32 cellular contexts compared by ENCODE assay signal in the genomic region with DNA sequence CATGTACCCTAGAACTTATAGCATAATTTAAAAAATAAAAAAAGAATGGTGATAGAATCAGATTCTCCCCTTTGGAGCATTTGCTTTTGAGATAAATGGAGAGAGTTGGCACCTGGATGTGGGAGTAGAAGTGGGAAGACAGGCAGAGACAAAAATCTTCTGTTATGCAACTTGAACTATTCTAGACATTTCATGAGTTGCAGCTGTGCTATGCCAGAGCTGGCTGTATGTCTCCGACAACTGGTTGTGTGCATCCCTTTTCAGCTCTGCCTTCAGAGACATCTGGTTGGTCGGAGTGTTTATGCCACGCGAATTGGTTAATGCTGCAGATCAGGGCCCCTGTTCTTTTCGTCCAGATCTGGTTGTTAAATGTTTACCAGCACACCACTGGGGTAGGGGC.
"Had no signal": no experiment of that assay in that cellular context is flagged by ENCODE, and none has a peak within 500 bp of the region (broad histone marks: within the 10 kb centered on the region; RNA-seq: fewer than 3 reads in every experiment).

No MANE protein-coding gene starts in this region.

- H3K4me1 Mint-ChIP-seq: activated CD4-positive, alpha-beta T cell treated with anti-CD3 and anti-CD28 coated beads for 36 hours; activated CD4-positive, alpha-beta T cell treated with anti-CD3 and anti-CD28 coated beads, Interleukin-2, amount 10 ng/mL, durations not matched to agents 24 days and 14 days; activated CD8-positive, alpha-beta memory T cell treated with anti-CD3 and anti-CD28 coated beads, Interleukin-2, amount 10 ng/mL, durations not matched to agents 7 days and 5 days; activated naive CD4-positive, alpha-beta T cell treated with anti-CD3 and anti-CD28 coated beads, Interleukin-2, amount 10 ng/mL, durations not matched to agents 7 days and 5 days; activated naive CD8-positive, alpha-beta T cell treated with anti-CD3 and anti-CD28 coated beads, Interleukin-2, amount 10 ng/mL, durations not matched to agents 7 days and 5 days; central memory CD8-positive, alpha-beta T cell; T-helper 17 cell had no signal

- H3K27me3 ChIP-seq: brain microvascular endothelial cell, esophagus muscularis mucosa, foreskin keratinocyte, gastrocnemius medialis, heart left ventricle had no signal

- H3K9me3 Mint-ChIP-seq: activated CD4-positive, alpha-beta memory T cell treated with anti-CD3 and anti-CD28 coated beads for 36 hours; activated CD4-positive, alpha-beta T cell treated with anti-CD3 and anti-CD28 coated beads, Interleukin-2, amount 10 ng/mL, durations not matched to agents 24 days and 14 days; activated naive CD4-positive, alpha-beta T cell treated with anti-CD3 and anti-CD28 coated beads, Interleukin-2, amount 10 ng/mL, durations not matched to agents 7 days and 5 days; activated naive CD8-positive, alpha-beta T cell treated with anti-CD3 and anti-CD28 coated beads, Interleukin-2, amount 10 ng/mL, durations not matched to agents 7 days and 5 days; activated T-helper 1 cell treated with anti-CD3 and anti-CD28 coated beads, Interleukin-12 subunit alpha, Interleukin-12 subunit beta, Interleukin-2, Interleukin-4 antibody, amounts not matched to agents 30 ng/mL and 10 ng/mL and 1 ng/mL, durations not matched to agents 14 hours and 24 hours and 36 hours; effector memory CD8-positive, alpha-beta T cell had no signal

- H3K27me3 Mint-ChIP-seq: activated CD4-positive, alpha-beta memory T cell treated with anti-CD3 and anti-CD28 coated beads for 36 hours; activated CD4-positive, alpha-beta T cell treated with anti-CD3 and anti-CD28 coated beads, Interleukin-2, amount 10 ng/mL, durations not matched to agents 24 days and 14 days; activated CD8-positive, alpha-beta memory T cell treated with anti-CD3 and anti-CD28 coated beads, Interleukin-2, amount 10 ng/mL, durations not matched to agents 7 days and 5 days; activated naive CD4-positive, alpha-beta T cell treated with anti-CD3 and anti-CD28 coated beads, Interleukin-2, amount 10 ng/mL, durations not matched to agents 7 days and 5 days; activated naive CD8-positive, alpha-beta T cell treated with anti-CD3 and anti-CD28 coated beads, Interleukin-2, amount 10 ng/mL, durations not matched to agents 7 days and 5 days; central memory CD8-positive, alpha-beta T cell; effector memory CD8-positive, alpha-beta T cell; T-helper 17 cell had no signal

- H3K4me1 ChIP-seq: esophagus muscularis mucosa, foreskin keratinocyte, gastrocnemius medialis, heart left ventricle had no signal

- H3K36me3 ChIP-seq: brain microvascular endothelial cell, esophagus muscularis mucosa, gastrocnemius medialis, heart left ventricle had no signal

- DNase-seq: activated CD4-positive, alpha-beta memory T cell treated with anti-CD3 and anti-CD28 coated beads for 36 hours; activated CD4-positive, alpha-beta T cell treated with anti-CD3 and anti-CD28 coated beads for 36 hours; activated CD4-positive, alpha-beta T cell treated with anti-CD3 and anti-CD28 coated beads, Interleukin-2, amount 10 ng/mL, durations not matched to agents 24 days and 14 days; activated CD4-positive, CD25-positive, alpha-beta regulatory T cell; activated CD4-positive, CD25-positive, alpha-beta regulatory T cell treated with anti-CD3 and anti-CD28 coated beads, Interleukin-2, amount 50 U/mL, for 72 hours; activated CD8-positive, alpha-beta memory T cell treated with anti-CD3 and anti-CD28 coated beads, Interleukin-2, amount 10 ng/mL, durations not matched to agents 7 days and 5 days; activated CD8-positive, alpha-beta memory T cell treated with anti-CD3 and anti-CD28 coated beads, Interleukin-2, amount 50 U/mL, for 4 hours; activated CD8-positive, alpha-beta T cell treated with anti-CD3 and anti-CD28 coated beads, Interleukin-2, amount 10 ng/mL, durations not matched to agents 7 days and 5 days; activated gamma-delta T cell; activated naive CD4-positive, alpha-beta T cell; activated naive CD4-positive, alpha-beta T cell treated with anti-CD3 and anti-CD28 coated beads, Interleukin-2, amount 10 ng/mL, durations not matched to agents 7 days and 5 days; activated naive CD8-positive, alpha-beta T cell treated with anti-CD3 and anti-CD28 coated beads, Interleukin-2, amount 10 ng/mL, durations not matched to agents 7 days and 5 days; activated T-cell treated with anti-CD3 and anti-CD28 coated beads, Interleukin-2, amount 50 U/mL, for 1 hour; activated T-cell treated with anti-CD3 and anti-CD28 coated beads, Interleukin-2, amount 50 U/mL, for 48 hours; amniotic stem cell; anterior cingulate cortex; brain microvascular endothelial cell; cortex of kidney; dermis blood vessel endothelial cell; effector CD4-positive, alpha-beta T cell; effector memory CD8-positive, alpha-beta T cell; erythroblast; foreskin keratinocyte; gastrocnemius medialis; glutamatergic neuron; heart left ventricle; T-helper 1 cell; T-helper 17 cell had no signal

- H3K4me3 Mint-ChIP-seq: activated CD4-positive, alpha-beta memory T cell treated with anti-CD3 and anti-CD28 coated beads for 36 hours; activated CD4-positive, alpha-beta T cell treated with anti-CD3 and anti-CD28 coated beads for 36 hours; activated CD4-positive, alpha-beta T cell treated with anti-CD3 and anti-CD28 coated beads, Interleukin-2, amount 10 ng/mL, durations not matched to agents 24 days and 14 days; activated CD8-positive, alpha-beta memory T cell treated with anti-CD3 and anti-CD28 coated beads, Interleukin-2, amount 10 ng/mL, durations not matched to agents 7 days and 5 days; activated CD8-positive, alpha-beta T cell treated with anti-CD3 and anti-CD28 coated beads, Interleukin-2, amount 10 ng/mL, durations not matched to agents 7 days and 5 days; activated naive CD4-positive, alpha-beta T cell treated with anti-CD3 and anti-CD28 coated beads, Interleukin-2, amount 10 ng/mL, durations not matched to agents 7 days and 5 days; activated naive CD8-positive, alpha-beta T cell treated with anti-CD3 and anti-CD28 coated beads, Interleukin-2, amount 10 ng/mL, durations not matched to agents 7 days and 5 days; activated T-helper 1 cell treated with anti-CD3 and anti-CD28 coated beads, Interleukin-12 subunit alpha, Interleukin-12 subunit beta, Interleukin-2, Interleukin-4 antibody, amounts not matched to agents 30 ng/mL and 10 ng/mL and 1 ng/mL, durations not matched to agents 14 hours and 24 hours and 36 hours; central memory CD8-positive, alpha-beta T cell; effector memory CD8-positive, alpha-beta T cell; T-helper 17 cell had no signal

- H3K27ac ChIP-seq: brain microvascular endothelial cell, esophagus muscularis mucosa, foreskin keratinocyte, gastrocnemius medialis, heart left ventricle had no signal

- ATAC-seq: activated CD4-positive, alpha-beta T cell treated with anti-CD3 and anti-CD28 coated beads for 36 hours; activated CD8-positive, alpha-beta memory T cell treated with anti-CD3 and anti-CD28 coated beads, Interleukin-2, amount 10 ng/mL, durations not matched to agents 7 days and 5 days; activated CD8-positive, alpha-beta T cell treated with anti-CD3 and anti-CD28 coated beads, Interleukin-2, amount 10 ng/mL, durations not matched to agents 7 days and 5 days; activated naive CD4-positive, alpha-beta T cell treated with anti-CD3 and anti-CD28 coated beads, Interleukin-2, amount 50 U/mL, for 72 hours; effector memory CD8-positive, alpha-beta T cell; foreskin keratinocyte; gastrocnemius medialis; heart left ventricle; T-helper 17 cell had no signal

- H3K9me3 ChIP-seq: esophagus muscularis mucosa, gastrocnemius medialis had no signal

- H3K4me3 ChIP-seq: esophagus muscularis mucosa, gastrocnemius medialis, heart left ventricle had no signal

- H3K36me3 Mint-ChIP-seq: activated CD4-positive, alpha-beta memory T cell treated with anti-CD3 and anti-CD28 coated beads for 36 hours; activated CD8-positive, alpha-beta memory T cell treated with anti-CD3 and anti-CD28 coated beads, Interleukin-2, amount 10 ng/mL, durations not matched to agents 7 days and 5 days; activated naive CD4-positive, alpha-beta T cell treated with anti-CD3 and anti-CD28 coated beads, Interleukin-2, amount 10 ng/mL, durations not matched to agents 7 days and 5 days; activated naive CD4-positive, alpha-beta T cell treated with anti-CD3 and anti-CD28 coated beads, Interleukin-2, amount 50 U/mL, for 72 hours; activated naive CD8-positive, alpha-beta T cell treated with anti-CD3 and anti-CD28 coated beads, Interleukin-2, amount 10 ng/mL, durations not matched to agents 7 days and 5 days had no signal

- H3K27ac Mint-ChIP-seq: activated CD4-positive, alpha-beta memory T cell treated with anti-CD3 and anti-CD28 coated beads for 36 hours; activated CD4-positive, alpha-beta T cell treated with anti-CD3 and anti-CD28 coated beads for 36 hours; activated CD4-positive, alpha-beta T cell treated with anti-CD3 and anti-CD28 coated beads, Interleukin-2, amount 10 ng/mL, durations not matched to agents 24 days and 14 days; activated CD8-positive, alpha-beta memory T cell treated with anti-CD3 and anti-CD28 coated beads, Interleukin-2, amount 10 ng/mL, durations not matched to agents 7 days and 5 days; activated CD8-positive, alpha-beta T cell treated with anti-CD3 and anti-CD28 coated beads, Interleukin-2, amount 10 ng/mL, durations not matched to agents 7 days and 5 days; activated naive CD4-positive, alpha-beta T cell treated with anti-CD3 and anti-CD28 coated beads, Interleukin-2, amount 10 ng/mL, durations not matched to agents 7 days and 5 days; activated naive CD4-positive, alpha-beta T cell treated with anti-CD3 and anti-CD28 coated beads, Interleukin-2, amount 50 U/mL, for 72 hours; activated naive CD8-positive, alpha-beta T cell treated with anti-CD3 and anti-CD28 coated beads, Interleukin-2, amount 10 ng/mL, durations not matched to agents 7 days and 5 days; activated T-helper 1 cell treated with anti-CD3 and anti-CD28 coated beads, Interleukin-12 subunit alpha, Interleukin-12 subunit beta, Interleukin-2, Interleukin-4 antibody, amounts not matched to agents 30 ng/mL and 10 ng/mL and 1 ng/mL, durations not matched to agents 14 hours and 24 hours and 36 hours; effector memory CD8-positive, alpha-beta T cell; T-helper 17 cell had no signal
